1 cellular context compared by ENCODE assay signal in genomic region chr2:152046940-152047339, GRCh38.
TF ChIP-seq lines count a peak whose summit lies in the region.

No MANE protein-coding gene starts in this region.

TF ChIP-seq in GM23338, 12 proteins besides CTCF, POLR2A, EP300 and RAD21 (continued from another document):
- TF ChIP-seq ZNF462 (CRISPR knock-in tag; IDR thresholded peaks at IDR 0.05): no peak
- no peak for TF ChIP-seq REST (IDR thresholded peaks at IDR 0.05; ENCODE audit: unreplicated experiment)
- no peak for TF ChIP-seq STAT1 (IDR thresholded peaks at IDR 0.05; ENCODE audit: unreplicated experiment)
